8 cellular contexts compared by ENCODE assay signal in the genomic region with DNA sequence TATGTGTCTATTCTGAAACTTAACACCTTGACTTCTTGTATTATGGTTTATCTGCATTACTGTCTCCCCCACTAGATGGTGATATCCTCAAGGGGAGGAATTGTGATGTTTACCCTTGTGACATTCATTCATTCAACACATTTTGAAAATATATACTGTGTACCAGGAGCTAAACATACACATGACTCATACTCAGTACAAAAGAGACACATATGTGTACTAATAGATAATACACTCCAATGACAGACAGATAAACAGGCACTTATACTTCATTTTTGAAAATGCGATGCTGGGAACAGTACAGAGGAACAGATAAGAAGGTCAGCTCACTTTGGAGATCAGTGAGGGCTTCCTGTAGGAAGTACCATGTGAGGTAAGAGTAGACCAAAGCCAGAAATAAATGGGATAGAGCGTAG. TPM values are rescaled to one million over a fixed set of nuclear protein-coding genes. Genes with fewer than 3 reads are reported as not detected.
DNase-seq lines count a peak whose midpoint lies in the region; ATAC-seq and TF ChIP-seq lines count a peak whose summit lies in the region.

No MANE protein-coding gene starts in this region.

- peak; percentile 80 for DNase-seq in OCI-M1 (lab: John Stamatoyannopoulos, UW)
- DNase-seq in fibroblast of villous mesenchyme (ENCODE audit: low read depth) = peak; percentile 36
- no peak for DNase-seq in NCI-H2196 treated with DMSO at 0.1 percent for 48 hours (lab: John Stamatoyannopoulos, UW; ENCODE audit: unreplicated experiment)
- DNase-seq in KG1 (lab: John Stamatoyannopoulos, UW) = no peak

- H3K4me3 ChIP-seq in fibroblast of villous mesenchyme (ENCODE audit: low read depth, low read length) = no peak overlapping the region

- peak; percentile 56 for ATAC-seq in GM19395 (IDR thresholded peaks at IDR 0.05; ENCODE audit: unreplicated experiment)
- no peak for ATAC-seq in HG02763 (IDR thresholded peaks at IDR 0.05; ENCODE audit: unreplicated experiment)
- ATAC-seq in HG02884 (IDR thresholded peaks at IDR 0.05; ENCODE audit: unreplicated experiment) = no peak

- TF ChIP-seq CTCF in C4-2B (conservative IDR thresholded peaks at IDR 0.05) = peak; percentile 86
- peak; percentile 59 for TF ChIP-seq CTCF in fibroblast of villous mesenchyme (IDR thresholded peaks at IDR 0.05; ENCODE audit: insufficient read depth, low read depth, low read length)

- H3K27ac ChIP-seq in C4-2B = no peak overlapping the region

RNA-seq across cellular contexts. Expression of gene RAB3GAP2, which starts 8.9 kb away (rescaled TPM):
- total RNA-seq in fibroblast of villous mesenchyme = 38.3 and 51.8 TPM in 2 replicates

Comparison
In these comparisons a context has a peak if more than half of its experiments do, and no peak if none do; other contexts are left out.
1. DNase-seq: peak in OCI-M1 (single experiment) and fibroblast of villous mesenchyme (single experiment); none in NCI-H2196 treated with DMSO at 0.1 percent for 48 hours (single experiment) and KG1 (single experiment).